ENCODE assay signal across 24 cellular contexts in the genomic region with DNA sequence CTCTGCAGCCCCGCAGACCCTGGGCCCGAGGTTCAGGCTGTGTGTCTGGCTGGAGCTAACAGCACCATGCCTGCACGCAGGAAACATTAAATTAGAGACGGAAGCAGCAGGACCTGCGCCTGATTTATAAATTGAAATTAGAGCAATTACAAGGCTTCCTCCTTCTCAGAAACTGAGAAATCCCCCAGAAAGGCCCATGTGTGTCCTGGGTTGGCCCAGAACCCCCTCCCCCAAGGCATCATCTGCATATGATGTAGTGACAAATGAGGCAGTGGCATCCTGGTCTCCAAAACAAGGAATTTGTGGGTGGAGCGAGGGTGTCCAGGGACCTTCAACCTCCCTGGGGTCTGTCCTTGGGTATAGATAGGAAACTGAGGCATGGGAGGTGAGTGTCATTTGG. TPM values are rescaled to one million over a fixed set of nuclear protein-coding genes. Genes with fewer than 3 reads are reported as not detected.
DNase-seq lines count a peak whose midpoint lies in the region; ATAC-seq, FAIRE-seq and TF ChIP-seq lines count a peak whose summit lies in the region.
"Had no signal": no experiment of that assay in that cellular context is flagged by ENCODE, and none has a peak within 500 bp of the region (broad histone marks: within the 10 kb centered on the region; RNA-seq: fewer than 3 reads in every experiment).

No MANE protein-coding gene starts in this region.

- CTCF ChIA-PET in HepG2 (lab: Yijun Ruan, JAX; ENCODE audit: low intra/inter-chr PET ratio, low total read pairs) = no interaction called here

- H3K36me3 ChIP-seq in HepG2 (replicated peaks in 1 of 2; ENCODE audit: control insufficient read depth in 1 of 2, insufficient read depth in 2 of 2, low read length in 2 of 2) (no peaks in the 10 kb centered on the region), right lobe of liver (no peaks in the 10 kb centered on the region), NT2/D1 (ENCODE audit: insufficient read depth, insufficient read length, low read length) (no peaks in the 10 kb centered on the region), neural progenitor cell (no peaks in the 10 kb centered on the region)
- H3K36me3 ChIP-seq: BE2C, HAP-1 had no signal

- peaks cover 32% of the 10 kb centered on the region for H3K4me1 Mint-ChIP-seq in neural progenitor cell

- no peak overlapping the region for H3K27ac Mint-ChIP-seq in neural progenitor cell
- H3K27ac Mint-ChIP-seq: CD4-positive, CD25-positive, alpha-beta regulatory T cell; CD8-positive, alpha-beta memory T cell; IgD-negative memory B cell had no signal

- peaks cover 0 to 7% of the 10 kb centered on the region in 2 experiments; a peak in 1 of 5 replicates for H3K27me3 ChIP-seq in HepG2 (ENCODE audit: control insufficient read depth in 1 of 2, insufficient read depth in 2 of 2, low read length in 2 of 2)
- peaks cover 0 to 3% of the 10 kb centered on the region in 2 donors for H3K27me3 ChIP-seq in right lobe of liver
- H3K27me3 ChIP-seq in NT2/D1 (ENCODE audit: insufficient read depth, insufficient read length) = peaks cover 19% of the 10 kb centered on the region
- peaks cover 14% of the 10 kb centered on the region for H3K27me3 ChIP-seq in neural progenitor cell

- no peaks in the 10 kb centered on the region for H3K9me3 Mint-ChIP-seq in neural progenitor cell
- H3K9me3 Mint-ChIP-seq: IgD-negative memory B cell had no signal

- DNase-seq in HepG2 (ENCODE audit: low spot score) = no peak
- DNase-seq in right lobe of liver = no peak
- DNase-seq in NT2/D1 (ENCODE audit: low read depth, low spot score) = no peak
- no peak for DNase-seq in neural progenitor cell (ENCODE audit: low spot score)
- DNase-seq in AG08396 (ENCODE audit: low spot score) = no peak
- no peak for DNase-seq in GM19238 (ENCODE audit: insufficient read length, low spot score)
- DNase-seq: BE2C; C1 segment of cervical spinal cord; CD4-positive, CD25-positive, alpha-beta regulatory T cell; CD8-positive, alpha-beta memory T cell; COR-L47; DMS153; DMS79; GDM1; GOT3; KBM-7 had no signal

- TF ChIP-seq CTCF in HepG2 (CRISPR knock-in tag; IDR thresholded peaks at IDR 0.05) (no peak), right lobe of liver (IDR thresholded peaks at IDR 0.05) (no peak), neural progenitor cell (IDR thresholded peaks at IDR 0.05) (no peak)

- H3K79me2 ChIP-seq in HepG2 (ENCODE audit: insufficient read depth, low read length) (peaks cover 3% of the 10 kb centered on the region), neural progenitor cell (ENCODE audit: low read depth) (no peaks in the 10 kb centered on the region)

- H4K20me1 ChIP-seq in HepG2 (ENCODE audit: insufficient read depth, low read length) = no peaks in the 10 kb centered on the region
- no peaks in the 10 kb centered on the region for H4K20me1 ChIP-seq in neural progenitor cell (ENCODE audit: low read depth)

- no peak for FAIRE-seq in HepG2 (lab: Jason Lieb, UNC)
- FAIRE-seq: D721Med, GM12892, GM18507, HTR-8/SVneo had no signal

- H3K27ac ChIP-seq in HepG2 (ENCODE audit: extremely low read length, insufficient read depth, low read length) = no peak overlapping the region
- H3K27ac ChIP-seq in right lobe of liver = no peak overlapping the region
- no peak overlapping the region for H3K27ac ChIP-seq in neural progenitor cell
- H3K27ac ChIP-seq: 22Rv1 had no signal

- H3F3A ChIP-seq in neural progenitor cell (ENCODE audit: low read depth) = peaks cover 61% of the 10 kb centered on the region

- 78% methylated on average over 1 of the region's 6 CpGs for WGBS in HepG2 (ENCODE audit: low lambda C conversion rate)
- 83% methylated on average over 5 of the region's 6 CpGs for WGBS in right lobe of liver (ENCODE audit: insufficient coverage, low coverage, low lambda C conversion rate, missing lambda C conversion rate)

- TF ChIP-seq POLR2A in HepG2 (IDR thresholded peaks at IDR 0.05; ENCODE audit: insufficient read depth in 1 of 2, low read depth in 2 of 2, low read length in 2 of 2) = no peak
- TF ChIP-seq POLR2A in right lobe of liver (IDR thresholded peaks at IDR 0.05) = no peak

- TF ChIP-seq RAD21 in HepG2 (CRISPR knock-in tag; IDR thresholded peaks at IDR 0.05) = no peak

- H3K27me3 Mint-ChIP-seq in neural progenitor cell (ENCODE audit: insufficient read depth, low read depth) = peaks cover 26% of the 10 kb centered on the region

- no peaks in the 10 kb centered on the region for H3K9me3 ChIP-seq in HepG2 (ENCODE audit: low read length)
- no peaks in the 10 kb centered on the region for H3K9me3 ChIP-seq in right lobe of liver
- no peaks in the 10 kb centered on the region for H3K9me3 ChIP-seq in NT2/D1 (ENCODE audit: insufficient read depth, low read length)
- no peaks in the 10 kb centered on the region for H3K9me3 ChIP-seq in neural progenitor cell (ENCODE audit: low read depth)
- H3K9me3 ChIP-seq: BE2C, HAP-1 had no signal

- POLR2A ChIA-PET in HepG2 (lab: Yijun Ruan, JAX) = no interaction called here

- H3K9ac ChIP-seq in HepG2 (ENCODE audit: insufficient read depth, low read depth, low read length) (no peak overlapping the region), NT2/D1 (ENCODE audit: insufficient read length, low read depth) (peak overlapping the region; percentile 23), neural progenitor cell (no peak overlapping the region)

- BruUV-seq in HepG2 (replicated peaks; lab: Mats Ljungman, UMichigan) = no TSS peak

- H3K4me2 ChIP-seq in HepG2 (ENCODE audit: low read depth, low read length) (0 out of 2 replicates have a peak overlapping the region, but pooled peaks have one; percentile 0), neural progenitor cell (no peak overlapping the region)

- no peaks in the 10 kb centered on the region for H3K36me3 Mint-ChIP-seq in neural progenitor cell
- H3K36me3 Mint-ChIP-seq: CD4-positive, CD25-positive, alpha-beta regulatory T cell; CD8-positive, alpha-beta memory T cell had no signal

- intact Hi-C loops in HepG2 (cut with micrococcal nuclease; ENCODE audit: unreplicated experiment) = loop anchor here (5.0 kb wide), 1 partner anchor 36 kb away; no protein-coding TSS in a partner anchor
- intact Hi-C loops in right lobe of liver (cut with DNase I) = no loop called here

- no peak overlapping the region for H3K4me3 ChIP-seq in HepG2 (replicated peaks in 1 of 3; ENCODE audit: insufficient read depth in 1 of 3, low read depth in 2 of 3, low read length in 3 of 3)
- no peak overlapping the region for H3K4me3 ChIP-seq in right lobe of liver
- H3K4me3 ChIP-seq in NT2/D1 (ENCODE audit: insufficient read length, low read depth) = no peak overlapping the region
- H3K4me3 ChIP-seq in neural progenitor cell = no peak overlapping the region
- H3K4me3 ChIP-seq: HAP-1 had no signal

- ATAC-seq in HepG2 (no peak), right lobe of liver (no peak), HG03135 (IDR thresholded peaks at IDR 0.05; ENCODE audit: unreplicated experiment) (no peak)

- H2AFZ ChIP-seq in HepG2 (ENCODE audit: low read length) (no peak overlapping the region), neural progenitor cell (replicated peaks) (no peak overlapping the region)

- H3K4me3 Mint-ChIP-seq in neural progenitor cell = peak overlapping the region; percentile 18
- H3K4me3 Mint-ChIP-seq: CD4-positive, CD25-positive, alpha-beta regulatory T cell; CD8-positive, alpha-beta memory T cell; IgD-negative memory B cell had no signal

- in situ Hi-C loops in HepG2 (cut with HindIII; ENCODE audit: extremely low pct_ligation_motif_present, low pct_unique_long_range_greater_than_20kb) = no loop called here

- TF ChIP-seq EP300 in HepG2 (IDR thresholded peaks at IDR 0.05; ENCODE audit: low read depth in 2 of 2, low read length in 2 of 2) (no peak), HepG2 (CRISPR knock-in tag; IDR thresholded peaks at IDR 0.05; ENCODE audit: borderline replicate concordance) (no peak)

- H3K4me1 ChIP-seq in HepG2 (ENCODE audit: insufficient read depth, low read length) (peaks cover 88% of the 10 kb centered on the region), right lobe of liver (peaks cover 0 to 12% (median 5%) of the 10 kb centered on the region in 4 donors), NT2/D1 (ENCODE audit: insufficient read depth, insufficient read length) (peaks cover 28% of the 10 kb centered on the region), neural progenitor cell (peaks cover 8% of the 10 kb centered on the region)
- H3K4me1 ChIP-seq: BE2C had no signal

RNA-seq across cellular contexts. Expression of a gene that starts 27.2 kb away (rescaled TPM):
- total RNA-seq in HepG2 (2016; rRNA removed; fragmentation: Illumina TruSeq; extraction: Trizol) = 37.0 and 67.1 TPM in 2 replicates
- 14.3 and 14.5 TPM in 2 replicates for total RNA-seq in HepG2 (2016; cell fraction: cytosol; rRNA removed; fragmentation: Illumina TruSeq; extraction: Trizol; ENCODE audit: low read depth)
- total RNA-seq in HepG2 (2016; cell fraction: insoluble cytoplasmic fraction; rRNA removed; fragmentation: Illumina TruSeq; extraction: Trizol) = 29.9 and 68.6 TPM in 2 replicates
- total RNA-seq in HepG2 (2016; cell fraction: membrane; rRNA removed; fragmentation: Illumina TruSeq; extraction: Trizol) = 59.5 and 62.2 TPM in 2 replicates
- total RNA-seq in HepG2 (2016; cell fraction: nucleus; rRNA removed; fragmentation: Illumina TruSeq; extraction: Trizol) = 51.6 and 59.6 TPM in 2 replicates
- 45.5 and 56.2 TPM in 2 replicates for polyA plus RNA-seq in HepG2 (2011; rRNA removed)
- 55.1 and 78.1 TPM in 2 replicates for polyA plus RNA-seq in HepG2 (2011; cell fraction: cytosol; rRNA removed)
- 60.7 and 73.5 TPM in 2 replicates for polyA plus RNA-seq in HepG2 (2011; cell fraction: nucleus; rRNA removed)
- polyA plus RNA-seq in HepG2 (2012) = 31.8 and 42.2 TPM in 2 replicates
- 17.9 and 18.2 TPM in 2 replicates for polyA plus RNA-seq in HepG2 (2016; cell fraction: cytosol; fragmentation: Illumina TruSeq; extraction: Trizol; ENCODE audit: low read depth)
- 55.9 and 71.2 TPM in 2 replicates for polyA plus RNA-seq in HepG2 (2016; cell fraction: insoluble cytoplasmic fraction; fragmentation: Illumina TruSeq; extraction: Trizol; ENCODE audit: low read depth)
- polyA plus RNA-seq in HepG2 (2016; cell fraction: membrane; fragmentation: Illumina TruSeq; extraction: Trizol; ENCODE audit: low read depth) = 62.0 and 68.4 TPM in 2 replicates
- polyA plus RNA-seq in HepG2 (2016; cell fraction: nucleus; fragmentation: Illumina TruSeq; extraction: Trizol; ENCODE audit: insufficient read depth, low read depth) = 120 and 123 TPM in 2 replicates
- polyA minus RNA-seq in HepG2 (2011; rRNA and poly(A)+ RNA removed; ENCODE audit: low replicate concordance) = 0.23 and 250 TPM in 2 replicates
- 72.0 and 86.5 TPM in 2 replicates for polyA minus RNA-seq in HepG2 (2011; cell fraction: cytosol; rRNA and poly(A)+ RNA removed)
- 23.2 and 24.5 TPM in 2 replicates for polyA minus RNA-seq in HepG2 (2011; cell fraction: nucleus; rRNA and poly(A)+ RNA removed)
- 1 to 10 TPM; 1.0 to 6.5 (median 2.3) TPM for total RNA-seq in right lobe of liver
- 22.6 and 82.3 TPM in 2 replicates for total RNA-seq in neural progenitor cell (ENCODE audit: low replicate concordance)
- total RNA-seq: CD4-positive, CD25-positive, alpha-beta regulatory T cell had no signal
- polyA plus RNA-seq: CD4-positive, CD25-positive, alpha-beta regulatory T cell; CD8-positive, alpha-beta memory T cell; IgD-negative memory B cell had no signal

RNA-seq across cellular contexts. Expression of a gene that starts 46.9 kb away (rescaled TPM):
- total RNA-seq in HepG2 (2016; rRNA removed; fragmentation: Illumina TruSeq; extraction: Trizol) = 7.1 and 12.0 TPM in 2 replicates
- total RNA-seq in HepG2 (2016; cell fraction: cytosol; rRNA removed; fragmentation: Illumina TruSeq; extraction: Trizol; ENCODE audit: low read depth) = 2.0 and 2.2 TPM in 2 replicates
- total RNA-seq in HepG2 (2016; cell fraction: insoluble cytoplasmic fraction; rRNA removed; fragmentation: Illumina TruSeq; extraction: Trizol) = 5.8 and 13.0 TPM in 2 replicates
- 4.2 and 4.7 TPM in 2 replicates for total RNA-seq in HepG2 (2016; cell fraction: membrane; rRNA removed; fragmentation: Illumina TruSeq; extraction: Trizol)
- 10.2 and 12.3 TPM in 2 replicates for total RNA-seq in HepG2 (2016; cell fraction: nucleus; rRNA removed; fragmentation: Illumina TruSeq; extraction: Trizol)
- polyA plus RNA-seq in HepG2 (2011; rRNA removed) = 39.3 and 48.9 TPM in 2 replicates
- 33.3 and 38.7 TPM in 2 replicates for polyA plus RNA-seq in HepG2 (2011; cell fraction: cytosol; rRNA removed)
- polyA plus RNA-seq in HepG2 (2011; cell fraction: nucleus; rRNA removed) = 12.1 and 16.5 TPM in 2 replicates
- 8.4 and 14.3 TPM in 2 replicates for polyA plus RNA-seq in HepG2 (2012)
- polyA plus RNA-seq in HepG2 (2016; cell fraction: cytosol; fragmentation: Illumina TruSeq; extraction: Trizol; ENCODE audit: low read depth) = 2.4 and 2.6 TPM in 2 replicates
- polyA plus RNA-seq in HepG2 (2016; cell fraction: insoluble cytoplasmic fraction; fragmentation: Illumina TruSeq; extraction: Trizol; ENCODE audit: low read depth) = 6.6 and 8.6 TPM in 2 replicates
- 4.2 and 4.9 TPM in 2 replicates for polyA plus RNA-seq in HepG2 (2016; cell fraction: membrane; fragmentation: Illumina TruSeq; extraction: Trizol; ENCODE audit: low read depth)
- 20.0 and 22.9 TPM in 2 replicates for polyA plus RNA-seq in HepG2 (2016; cell fraction: nucleus; fragmentation: Illumina TruSeq; extraction: Trizol; ENCODE audit: insufficient read depth, low read depth)
- polyA minus RNA-seq in HepG2 (2011; rRNA and poly(A)+ RNA removed; ENCODE audit: low replicate concordance) = 0.77 and 28.9 TPM in 2 replicates
- polyA minus RNA-seq in HepG2 (2011; cell fraction: cytosol; rRNA and poly(A)+ RNA removed) = 12.1 and 23.5 TPM in 2 replicates
- polyA minus RNA-seq in HepG2 (2011; cell fraction: nucleus; rRNA and poly(A)+ RNA removed) = 3.2 and 5.6 TPM in 2 replicates
- total RNA-seq in right lobe of liver = 1,000 to 10,000 TPM in 2 of 6 experiments, 100 to 1,000 TPM in 4; 331 to 1,334 (median 524) TPM
- total RNA-seq in neural progenitor cell (ENCODE audit: low replicate concordance) = 0.19 TPM in 1 of 2 replicates, not detected in the other
- total RNA-seq: CD8-positive, alpha-beta memory T cell had no signal

RNA-seq across cellular contexts. Expression of a gene that starts 51.7 kb away (rescaled TPM):
- total RNA-seq in HepG2 (2016; rRNA removed; fragmentation: Illumina TruSeq; extraction: Trizol) (1.6 and 1.8 TPM in 2 replicates), right lobe of liver (100 to 1,000 TPM in 4 of 6 experiments, 10 to 100 TPM in 2; 35.0 to 149 (median 117) TPM), neural progenitor cell (ENCODE audit: low replicate concordance) (1.2 and 5.1 TPM in 2 replicates)
- total RNA-seq in HepG2 (2016; cell fraction: cytosol; rRNA removed; fragmentation: Illumina TruSeq; extraction: Trizol; ENCODE audit: low read depth) = 0.35 and 0.40 TPM in 2 replicates
- total RNA-seq in HepG2 (2016; cell fraction: insoluble cytoplasmic fraction; rRNA removed; fragmentation: Illumina TruSeq; extraction: Trizol) = 0.94 and 1.8 TPM in 2 replicates
- total RNA-seq in HepG2 (2016; cell fraction: membrane; rRNA removed; fragmentation: Illumina TruSeq; extraction: Trizol) = 0.65 TPM in 2 replicates
- 1.9 TPM in 2 replicates for total RNA-seq in HepG2 (2016; cell fraction: nucleus; rRNA removed; fragmentation: Illumina TruSeq; extraction: Trizol)
- 4.8 and 6.3 TPM in 2 replicates for polyA plus RNA-seq in HepG2 (2011; rRNA removed)
- 1.6 and 1.9 TPM in 2 replicates for polyA plus RNA-seq in HepG2 (2011; cell fraction: cytosol; rRNA removed)
- 31.7 and 40.6 TPM in 2 replicates for polyA plus RNA-seq in HepG2 (2011; cell fraction: nucleus; rRNA removed)
- 1.9 and 2.0 TPM in 2 replicates for polyA plus RNA-seq in HepG2 (2012)
- 0.12 and 0.53 TPM in 2 replicates for polyA plus RNA-seq in HepG2 (2016; cell fraction: cytosol; fragmentation: Illumina TruSeq; extraction: Trizol; ENCODE audit: low read depth)
- polyA plus RNA-seq in HepG2 (2016; cell fraction: insoluble cytoplasmic fraction; fragmentation: Illumina TruSeq; extraction: Trizol; ENCODE audit: low read depth) = 0.77 and 1.4 TPM in 2 replicates
- 0.11 and 0.52 TPM in 2 replicates for polyA plus RNA-seq in HepG2 (2016; cell fraction: membrane; fragmentation: Illumina TruSeq; extraction: Trizol; ENCODE audit: low read depth)
- 5.8 and 8.9 TPM in 2 replicates for polyA plus RNA-seq in HepG2 (2016; cell fraction: nucleus; fragmentation: Illumina TruSeq; extraction: Trizol; ENCODE audit: insufficient read depth, low read depth)
- 0.47 and 3.5 TPM in 2 replicates for polyA minus RNA-seq in HepG2 (2011; rRNA and poly(A)+ RNA removed; ENCODE audit: low replicate concordance)
- polyA minus RNA-seq in HepG2 (2011; cell fraction: cytosol; rRNA and poly(A)+ RNA removed) = 0.97 and 0.99 TPM in 2 replicates
- 4.1 and 4.4 TPM in 2 replicates for polyA minus RNA-seq in HepG2 (2011; cell fraction: nucleus; rRNA and poly(A)+ RNA removed)
- total RNA-seq: CD4-positive, CD25-positive, alpha-beta regulatory T cell; CD8-positive, alpha-beta memory T cell had no signal
- polyA plus RNA-seq: IgD-negative memory B cell had no signal

RNA-seq across cellular contexts. Expression of a gene that starts 52.6 kb away (rescaled TPM):
- 18.9 and 21.4 TPM in 2 replicates for total RNA-seq in HepG2 (2016; rRNA removed; fragmentation: Illumina TruSeq; extraction: Trizol)
- 5.7 and 6.2 TPM in 2 replicates for total RNA-seq in HepG2 (2016; cell fraction: cytosol; rRNA removed; fragmentation: Illumina TruSeq; extraction: Trizol; ENCODE audit: low read depth)
- 15.8 and 20.8 TPM in 2 replicates for total RNA-seq in HepG2 (2016; cell fraction: insoluble cytoplasmic fraction; rRNA removed; fragmentation: Illumina TruSeq; extraction: Trizol)
- total RNA-seq in HepG2 (2016; cell fraction: membrane; rRNA removed; fragmentation: Illumina TruSeq; extraction: Trizol) = 17.1 and 17.6 TPM in 2 replicates
- total RNA-seq in HepG2 (2016; cell fraction: nucleus; rRNA removed; fragmentation: Illumina TruSeq; extraction: Trizol) = 9.7 and 12.6 TPM in 2 replicates
- polyA plus RNA-seq in HepG2 (2011; rRNA removed) = 13.4 and 14.2 TPM in 2 replicates
- 16.1 and 16.8 TPM in 2 replicates for polyA plus RNA-seq in HepG2 (2011; cell fraction: cytosol; rRNA removed)
- polyA plus RNA-seq in HepG2 (2011; cell fraction: nucleus; rRNA removed) = 7.6 and 8.4 TPM in 2 replicates
- polyA plus RNA-seq in HepG2 (2012) = 11.6 and 15.1 TPM in 2 replicates
- polyA plus RNA-seq in HepG2 (2016; cell fraction: cytosol; fragmentation: Illumina TruSeq; extraction: Trizol; ENCODE audit: low read depth) = 5.3 and 5.7 TPM in 2 replicates
- polyA plus RNA-seq in HepG2 (2016; cell fraction: insoluble cytoplasmic fraction; fragmentation: Illumina TruSeq; extraction: Trizol; ENCODE audit: low read depth) = 20.0 and 23.7 TPM in 2 replicates
- 13.6 and 14.4 TPM in 2 replicates for polyA plus RNA-seq in HepG2 (2016; cell fraction: membrane; fragmentation: Illumina TruSeq; extraction: Trizol; ENCODE audit: low read depth)
- polyA plus RNA-seq in HepG2 (2016; cell fraction: nucleus; fragmentation: Illumina TruSeq; extraction: Trizol; ENCODE audit: insufficient read depth, low read depth) = 15.4 and 17.2 TPM in 2 replicates
- 2.7 and 20.5 TPM in 2 replicates for polyA minus RNA-seq in HepG2 (2011; rRNA and poly(A)+ RNA removed; ENCODE audit: low replicate concordance)
- 10.1 and 10.4 TPM in 2 replicates for polyA minus RNA-seq in HepG2 (2011; cell fraction: cytosol; rRNA and poly(A)+ RNA removed)
- polyA minus RNA-seq in HepG2 (2011; cell fraction: nucleus; rRNA and poly(A)+ RNA removed) = 8.8 and 9.0 TPM in 2 replicates
- total RNA-seq in right lobe of liver = 10 to 100 TPM; 16.6 to 26.4 (median 22.8) TPM
- 8.2 and 15.2 TPM in 2 replicates for total RNA-seq in neural progenitor cell (ENCODE audit: low replicate concordance)

Comparison
In these comparisons a context has a peak if more than half of its experiments do, and no peak if none do; other contexts are left out.
1. RNA of a gene that starts 46.9 kb away (total RNA-seq): 331 to 1,334 TPM in right lobe of liver; 2.0 to 13.0 TPM in HepG2 and 0.19 TPM in neural progenitor cell; every median in the first group is over 10 times any median in the second.